8 cellular contexts compared by ENCODE assay signal in the genomic region with DNA sequence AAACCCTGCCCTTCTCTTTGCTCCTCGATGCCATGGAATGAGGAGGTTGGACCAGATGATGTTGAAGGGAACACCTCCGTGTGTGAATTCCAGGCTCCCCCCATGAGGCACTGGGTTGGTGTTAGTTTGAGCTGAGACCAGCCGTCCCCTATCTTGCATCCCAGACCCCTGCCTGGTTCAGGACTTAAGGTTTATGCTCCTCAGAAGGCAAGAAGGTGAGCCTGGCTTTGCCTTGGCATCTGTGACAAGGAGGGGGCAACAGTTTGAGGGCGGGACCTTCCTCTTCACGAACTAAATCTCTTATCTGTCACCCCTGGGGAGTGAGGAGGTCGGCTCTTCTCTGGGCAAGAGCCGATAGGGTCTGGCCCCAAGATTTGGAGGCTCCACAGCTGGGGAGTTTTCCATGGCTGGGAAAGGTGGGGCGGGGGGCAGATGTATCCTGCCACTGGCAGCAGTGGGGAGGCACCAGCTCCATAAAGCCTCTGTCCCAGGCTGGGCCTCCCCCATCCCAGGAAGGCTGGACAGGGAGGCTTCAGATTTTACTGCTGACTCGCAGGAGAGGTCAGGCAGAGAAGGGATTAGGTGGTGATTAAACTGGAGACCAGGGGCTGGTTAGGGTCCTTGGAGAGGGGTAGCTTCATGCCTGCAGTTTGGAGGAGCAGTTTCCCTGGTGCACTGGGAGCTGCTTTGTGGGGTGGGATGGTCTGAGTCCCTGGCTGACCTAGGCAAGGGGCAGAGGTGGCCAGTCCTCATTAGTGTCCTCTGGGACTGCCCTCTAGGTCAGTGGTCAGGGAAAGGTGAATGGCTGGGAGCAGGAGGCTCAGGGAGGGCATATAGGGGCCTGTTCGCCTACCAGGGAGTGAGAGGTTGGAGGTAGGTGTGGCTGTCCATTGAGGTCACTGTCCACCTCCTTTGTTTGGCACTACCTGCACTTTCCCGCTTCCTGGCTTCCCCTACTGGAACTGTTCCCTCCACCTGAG. TPM values are rescaled to one million over a fixed set of nuclear protein-coding genes. Genes with fewer than 3 reads are reported as not detected.
DNase-seq lines count a peak whose midpoint lies in the region; ATAC-seq and TF ChIP-seq lines count a peak whose summit lies in the region.

No MANE protein-coding gene starts in this region.

- peak overlapping the region; percentile 82 for H3K4me3 Mint-ChIP-seq in GM23338
- peak overlapping the region; percentile 85 for H3K4me3 Mint-ChIP-seq in activated CD8-positive, alpha-beta T cell treated with anti-CD3 and anti-CD28 coated beads for 36 hours

- no peaks in the 10 kb centered on the region for H3K79me2 ChIP-seq in GM23338 (replicated peaks; ENCODE audit: insufficient read depth)

- H4K20me1 ChIP-seq in GM23338 (replicated peaks; ENCODE audit: insufficient read depth), result no peaks in the 10 kb centered on the region

- peak overlapping the region; percentile 81 for H3K4me3 ChIP-seq in GM23338
- H3K4me3 ChIP-seq in skin epidermis, result peak overlapping the region; percentile 48 to 79 (median 68)

- no peak for TF ChIP-seq CTCF in GM23338 (conservative IDR thresholded peaks at IDR 0.05; ENCODE audit: low read depth in 2 of 2)
- no peak for TF ChIP-seq CTCF in activated CD8-positive, alpha-beta T cell treated with anti-CD3 and anti-CD28 coated beads for 36 hours (IDR thresholded peaks at IDR 0.05)

- H3K36me3 Mint-ChIP-seq in GM23338 (ENCODE audit: low read depth), result no peaks in the 10 kb centered on the region; the same call in 1 of the 3 replicates
- H3K36me3 Mint-ChIP-seq in activated CD8-positive, alpha-beta T cell treated with anti-CD3 and anti-CD28 coated beads for 36 hours (ENCODE audit: low read depth), result peaks cover 9% of the 10 kb centered on the region

- peaks cover 4% of the 10 kb centered on the region; the same call in 1 of the 2 replicates for H3F3A ChIP-seq in GM23338 (replicated peaks; ENCODE audit: low read depth)

- DNase-seq in GM23338 (ENCODE audit: low spot score) (no peak), left ventricle myocardium superior (no peak)
- no peak for DNase-seq in activated CD8-positive, alpha-beta T cell treated with anti-CD3 and anti-CD28 coated beads for 36 hours

- H3K9me2 ChIP-seq in GM23338 (ENCODE audit: insufficient read depth), result no peaks in the 10 kb centered on the region

- H3K4me2 ChIP-seq in GM23338, result peak overlapping the region; percentile 93

- intact Hi-C loops in activated CD8-positive, alpha-beta T cell treated with anti-CD3 and anti-CD28 coated beads for 36 hours (cut with micrococcal nuclease), result no loop called here
- intact Hi-C loops in left ventricle myocardium superior (cut with micrococcal nuclease), result loop anchor here (10.0 kb wide), 1 partner anchor 87 kb away; no protein-coding TSS in a partner anchor

- H3K27me3 ChIP-seq in GM23338 (ENCODE audit: insufficient read depth), result peaks cover 34% of the 10 kb centered on the region

- no peaks in the 10 kb centered on the region for H3K9me3 Mint-ChIP-seq in GM23338
- no peaks in the 10 kb centered on the region for H3K9me3 Mint-ChIP-seq in activated CD8-positive, alpha-beta T cell treated with anti-CD3 and anti-CD28 coated beads for 36 hours

- H3K4me1 Mint-ChIP-seq in GM23338, result peaks cover 32% of the 10 kb centered on the region
- H3K4me1 Mint-ChIP-seq in activated CD8-positive, alpha-beta T cell treated with anti-CD3 and anti-CD28 coated beads for 36 hours (ENCODE audit: low read depth), result peaks cover 41% of the 10 kb centered on the region

- ATAC-seq in GM23338 (peak; percentile 7; the same call in 1 of the 3 replicates), left ventricle myocardium superior (peak; percentile 12), HG03025 (IDR thresholded peaks at IDR 0.05; ENCODE audit: low FRiP score, unreplicated experiment) (no peak), GM18511 (IDR thresholded peaks at IDR 0.05; ENCODE audit: unreplicated experiment) (no peak), GM18858 (IDR thresholded peaks at IDR 0.05; ENCODE audit: unreplicated experiment) (no peak), HG02938 (IDR thresholded peaks at IDR 0.05; ENCODE audit: unreplicated experiment) (no peak)
- no peak for ATAC-seq in activated CD8-positive, alpha-beta T cell treated with anti-CD3 and anti-CD28 coated beads for 36 hours

- CTCF ChIA-PET in activated CD8-positive, alpha-beta T cell treated with anti-CD3 and anti-CD28 coated beads for 36 hours (lab: Charles Lee), result interaction anchor here (0.9 to 21.0 kb wide), 12 partner anchors 12 to 136 kb away, joined by 3 to 472 read pairs (median 5); partner anchors contain the start of genes CASTOR1, MTFP1 and RNF215

- peaks cover 20% of the 10 kb centered on the region for H3K4me1 ChIP-seq in GM23338 (ENCODE audit: insufficient read depth)

- POLR2A ChIA-PET in activated CD8-positive, alpha-beta T cell treated with anti-CD3 and anti-CD28 coated beads for 36 hours (lab: Charles Lee), result interaction anchor here (0.6 to 6.3 kb wide), 10 partner anchors 14 to 595 kb away, joined by 3 to 48 read pairs (median 4); partner anchors contain the start of genes CASTOR1 and MTFP1

- H3K27ac ChIP-seq in GM23338 (ENCODE audit: low read depth) (no peak overlapping the region), skin epidermis (peak overlapping the region in 17 of 21 experiments; percentile 49 to 89 (median 81))

- H3K27ac Mint-ChIP-seq in GM23338, result no peak overlapping the region
- H3K27ac Mint-ChIP-seq in activated CD8-positive, alpha-beta T cell treated with anti-CD3 and anti-CD28 coated beads for 36 hours, result peak overlapping the region; percentile 20

- peaks cover 43% of the 10 kb centered on the region for H3K27me3 Mint-ChIP-seq in GM23338 (ENCODE audit: insufficient read depth, low read depth, poor library complexity)
- no peaks in the 10 kb centered on the region for H3K27me3 Mint-ChIP-seq in activated CD8-positive, alpha-beta T cell treated with anti-CD3 and anti-CD28 coated beads for 36 hours

- H3K36me3 ChIP-seq in GM23338 (ENCODE audit: insufficient read depth), result no peaks in the 10 kb centered on the region

- peak overlapping the region; percentile 32; the same call in 1 of the 2 replicates for H2AFZ ChIP-seq in GM23338

TF ChIP-seq in GM23338, 12 proteins besides CTCF, POLR2A, EP300 and RAD21:
- TF ChIP-seq POLR2AphosphoS5 (IDR thresholded peaks at IDR 0.05; ENCODE audit: low read depth) (no peak), ZNF331 (CRISPR knock-in tag; IDR thresholded peaks at IDR 0.05; ENCODE audit: low read depth) (no peak), EZH2 (IDR thresholded peaks at IDR 0.05; ENCODE audit: low read depth, unreplicated experiment) (no peak), EZH2phosphoT487 (IDR thresholded peaks at IDR 0.05; ENCODE audit: unreplicated experiment) (no peak)

RNA-seq across cellular contexts. Expression of gene SEC14L2, which starts 1.1 kb away (rescaled TPM):
- total RNA-seq in GM23338 (2014; rRNA removed; shearing (Covaris generic)), result 2.1 and 4.2 TPM in 2 replicates
- polyA plus RNA-seq in GM23338 (2016; fragmentation: Nextera tagmentation; extraction: Ambion mirVana), result 2.2 and 2.5 TPM in 2 replicates
- total RNA-seq in activated CD8-positive, alpha-beta T cell treated with anti-CD3 and anti-CD28 coated beads for 36 hours, result 10 to 100 TPM; 15.1 to 15.4 TPM
- total RNA-seq in left ventricle myocardium superior, result 0.82 TPM

RNA-seq across cellular contexts. Expression of gene RNF215, which starts 10.7 kb away (rescaled TPM):
- 12.4 and 13.9 TPM in 2 replicates for total RNA-seq in GM23338 (2014; rRNA removed; shearing (Covaris generic))
- polyA plus RNA-seq in GM23338 (2016; fragmentation: Nextera tagmentation; extraction: Ambion mirVana), result 1.8 and 3.3 TPM in 2 replicates
- 1 to 10 TPM; 7.1 to 7.2 TPM for total RNA-seq in activated CD8-positive, alpha-beta T cell treated with anti-CD3 and anti-CD28 coated beads for 36 hours
- 5.4 TPM for total RNA-seq in left ventricle myocardium superior

RNA-seq across cellular contexts. Expression of gene MTFP1, which starts 27.6 kb away (rescaled TPM):
- 54.6 and 68.6 TPM in 2 replicates for total RNA-seq in GM23338 (2014; rRNA removed; shearing (Covaris generic))
- 62.5 and 64.1 TPM in 2 replicates for polyA plus RNA-seq in GM23338 (2016; fragmentation: Nextera tagmentation; extraction: Ambion mirVana)
- 10 to 100 TPM; 89.8 to 93.8 TPM for total RNA-seq in activated CD8-positive, alpha-beta T cell treated with anti-CD3 and anti-CD28 coated beads for 36 hours
- 16.3 TPM for total RNA-seq in left ventricle myocardium superior

RNA-seq across cellular contexts. Expression of gene CCDC157, which starts 41.1 kb away (rescaled TPM):
- 6.9 and 7.9 TPM in 2 replicates for total RNA-seq in GM23338 (2014; rRNA removed; shearing (Covaris generic))
- 3.7 and 3.8 TPM in 2 replicates for polyA plus RNA-seq in GM23338 (2016; fragmentation: Nextera tagmentation; extraction: Ambion mirVana)
- 1 to 10 TPM; 2.2 to 2.4 TPM for total RNA-seq in activated CD8-positive, alpha-beta T cell treated with anti-CD3 and anti-CD28 coated beads for 36 hours
- 0.37 TPM for total RNA-seq in left ventricle myocardium superior

RNA-seq across cellular contexts. Expression of gene SF3A1, which starts 41.3 kb away (rescaled TPM):
- total RNA-seq in GM23338 (2014; rRNA removed; shearing (Covaris generic)), result 108 and 170 TPM in 2 replicates
- polyA plus RNA-seq in GM23338 (2016; fragmentation: Nextera tagmentation; extraction: Ambion mirVana), result 93.4 and 107 TPM in 2 replicates
- 100 to 1,000 TPM; 252 to 262 TPM for total RNA-seq in activated CD8-positive, alpha-beta T cell treated with anti-CD3 and anti-CD28 coated beads for 36 hours
- 104 TPM for total RNA-seq in left ventricle myocardium superior

Comparison
In these comparisons a context has a peak if more than half of its experiments do, and no peak if none do; other contexts are left out.
1. ATAC-seq: peak in GM23338 (single experiment) and left ventricle myocardium superior (single experiment); none in activated CD8-positive, alpha-beta T cell treated with anti-CD3 and anti-CD28 coated beads for 36 hours (single experiment), HG03025 (single experiment), GM18511 (single experiment), GM18858 (single experiment) and HG02938 (single experiment).